7 cellular contexts compared by ENCODE assay signal in the genomic region with DNA sequence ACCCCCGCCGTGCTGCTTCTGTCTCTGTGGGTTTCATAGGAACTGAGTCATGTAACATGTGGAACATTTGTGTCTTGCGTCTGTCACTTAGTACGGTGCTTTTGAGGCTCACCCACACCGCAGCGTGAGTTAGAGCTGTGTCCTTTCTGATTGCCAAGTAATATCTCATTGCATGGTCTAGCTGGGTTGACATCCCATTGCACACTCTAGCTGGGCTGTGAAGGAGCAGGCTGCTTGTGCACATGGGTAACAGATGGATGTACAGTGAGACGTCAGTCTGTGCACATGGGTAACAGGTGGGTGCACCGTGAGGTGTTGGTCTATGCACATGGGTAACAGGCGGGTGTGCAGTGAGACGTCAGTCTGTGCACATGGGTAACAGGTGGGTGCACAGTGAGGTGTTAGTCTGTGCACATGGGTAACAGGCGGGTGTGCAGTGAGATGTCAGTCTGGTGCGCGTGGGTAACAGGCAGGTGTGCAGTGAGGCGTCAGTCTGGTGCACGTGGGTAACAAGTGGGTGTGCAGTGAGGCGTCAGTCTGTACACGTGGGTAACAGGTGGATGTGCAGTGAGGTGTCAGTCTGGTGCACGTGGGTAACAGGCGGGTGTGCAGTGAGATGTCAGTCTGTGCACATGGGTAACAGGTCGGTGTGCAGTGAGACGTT. TPM values are rescaled to one million over a fixed set of nuclear protein-coding genes. Genes with fewer than 3 reads are reported as not detected.
DNase-seq lines count a peak whose midpoint lies in the region; ATAC-seq lines count a peak whose summit lies in the region.
"Not testable (repeated sequence)": the region's sequence is repeated elsewhere in the genome, so short reads cannot be mapped to it uniquely, and the experiment has no call there.

No MANE protein-coding gene starts in this region.

- H3K9me3 Mint-ChIP-seq in activated T-cell treated with anti-CD3 and anti-CD28 coated beads, Interleukin-2, amount 50 U/mL, for 24 hours, result not testable (repeated sequence)

- peak; percentile 29 for DNase-seq in RPMI7951 (ENCODE audit: low read depth)
- peak; percentile 86 for DNase-seq in activated T-cell treated with anti-CD3 and anti-CD28 coated beads, Interleukin-2, amount 50 U/mL, for 24 hours
- DNase-seq in stimulated activated CD4-positive, alpha-beta T cell treated with anti-CD3 and anti-CD28 coated beads, Interleukin-1b, Interleukin-23, amount 100 ng/mL, for 24 hours (ENCODE audit: low read depth in 4 of 4, low spot score in 1 of 4), result peak in 3 of 4 experiments; percentile 34 to 65 (median 58)

- peak; percentile 65 for ATAC-seq in GM18858 (IDR thresholded peaks at IDR 0.05; ENCODE audit: unreplicated experiment)
- ATAC-seq in GM21737 (IDR thresholded peaks at IDR 0.05; ENCODE audit: unreplicated experiment), result peak; percentile 35
- peak; percentile 47 for ATAC-seq in HG03175 (IDR thresholded peaks at IDR 0.05; ENCODE audit: unreplicated experiment)
- peak; percentile 35 for ATAC-seq in esophagus mucosa

- H3K4me1 Mint-ChIP-seq in activated T-cell treated with anti-CD3 and anti-CD28 coated beads, Interleukin-2, amount 50 U/mL, for 24 hours (ENCODE audit: low read depth), result peaks cover 36% of the 10 kb centered on the region

- peak overlapping the region; percentile 32 for H3K4me3 Mint-ChIP-seq in activated T-cell treated with anti-CD3 and anti-CD28 coated beads, Interleukin-2, amount 50 U/mL, for 24 hours

- H3K36me3 Mint-ChIP-seq in activated T-cell treated with anti-CD3 and anti-CD28 coated beads, Interleukin-2, amount 50 U/mL, for 24 hours (ENCODE audit: low read depth), result not testable (repeated sequence)

- not testable (repeated sequence) for H3K27me3 Mint-ChIP-seq in activated T-cell treated with anti-CD3 and anti-CD28 coated beads, Interleukin-2, amount 50 U/mL, for 24 hours

- peak overlapping the region; percentile 93 for H3K27ac Mint-ChIP-seq in activated T-cell treated with anti-CD3 and anti-CD28 coated beads, Interleukin-2, amount 50 U/mL, for 24 hours

RNA-seq across cellular contexts. Expression of a gene that starts 58.5 kb away (rescaled TPM):
- total RNA-seq in RPMI7951 (2014; rRNA removed; shearing (Covaris generic)), result 120 and 125 TPM in 2 replicates
- total RNA-seq in esophagus mucosa, result 89.2 TPM

Comparison
In these comparisons a context has a peak if more than half of its experiments do, and no peak if none do; other contexts are left out.
1. Peak in every context shown above with its lines: DNase-seq and ATAC-seq.
2. DNase-seq: peak in every context shown above with its lines; median percentile 86 in activated T-cell treated with anti-CD3 and anti-CD28 coated beads, Interleukin-2, amount 50 U/mL, for 24 hours; 58 in stimulated activated CD4-positive, alpha-beta T cell treated with anti-CD3 and anti-CD28 coated beads, Interleukin-1b, Interleukin-23, amount 100 ng/mL, for 24 hours; 29 in RPMI7951.